Comparison of ENCODE assay signal across 9 cellular contexts in genomic region chr17:34420254-34420766, GRCh38. TPM values are rescaled to one million over a fixed set of nuclear protein-coding genes. Genes with fewer than 3 reads are reported as not detected.
DNase-seq lines count a peak whose midpoint lies in the region; ATAC-seq and TF ChIP-seq lines count a peak whose summit lies in the region.
"Had no signal": no experiment of that assay in that cellular context is flagged by ENCODE, and none has a peak within 500 bp of the region (broad histone marks: within the 10 kb centered on the region; RNA-seq: fewer than 3 reads in every experiment).

No MANE protein-coding gene starts in this region.

- peak; percentile 70 for TF ChIP-seq CTCF in A673 (conservative IDR thresholded peaks at IDR 0.05; ENCODE audit: low read depth, low read length)

- H4K91ac ChIP-seq in mesenchymal stem cell (ENCODE audit: low read length): no peak overlapping the region

- H3K4me2 ChIP-seq in mesenchymal stem cell (ENCODE audit: low read length, poor library complexity, severe bottlenecking): no peak overlapping the region

- H3K4me3 ChIP-seq in A673 (ENCODE audit: low read depth, low read length, poor library complexity, severe bottlenecking): no peak overlapping the region
- no peak overlapping the region for H3K4me3 ChIP-seq in mesenchymal stem cell (ENCODE audit: insufficient read depth in 1 of 2, low read depth in 1 of 2, low read length in 2 of 2)

- H3K4me1 ChIP-seq in A673 (ENCODE audit: insufficient read depth, low read length, poor library complexity, severe bottlenecking) (no peaks in the 10 kb centered on the region), mesenchymal stem cell (ENCODE audit: control insufficient read depth, insufficient read depth, low read depth, low read length) (peaks cover 1% of the 10 kb centered on the region)

- BruUV-seq in A673 (replicated peaks; lab: Mats Ljungman, UMichigan): no TSS peak

- DNase-seq in A673 (ENCODE audit: low spot score): peak; percentile 44
- DNase-seq in GM19240 (ENCODE audit: insufficient read length, low spot score): peak; percentile 76
- peak; percentile 45 to 61 for DNase-seq in NCI-H446 (lab: John Stamatoyannopoulos, UW)
- DNase-seq in activated CD4-positive, alpha-beta T cell treated with anti-CD3 and anti-CD28 coated beads, Interleukin-2, amount 50 U/mL, for 24 hours (ENCODE audit: low read depth in 1 of 2, low spot score in 1 of 2): peak; percentile 50 to 61
- peak; percentile 18 to 66 for DNase-seq in dermis microvascular lymphatic vessel endothelial cell (ENCODE audit: low read depth in 2 of 2)
- peak; percentile 67 for DNase-seq in mesenchymal stem cell
- peak; percentile 17 to 21 for DNase-seq in stimulated activated CD8-positive, alpha-beta memory T cell treated with anti-CD3 and anti-CD28 coated beads, Interleukin-15, amount 100 ng/mL, for 4 hours (ENCODE audit: low read depth in 2 of 2)

- H2BK5ac ChIP-seq in mesenchymal stem cell (ENCODE audit: low read depth, low read length, poor library complexity, severe bottlenecking): no peak overlapping the region

- intact Hi-C loops in A673 (cut with micrococcal nuclease; ENCODE audit: unreplicated experiment): loop anchor here (2.0 kb wide), 1 partner anchor 218 kb away; no protein-coding TSS in a partner anchor

- no peak overlapping the region for H3K14ac ChIP-seq in mesenchymal stem cell (ENCODE audit: low read length in 2 of 2)

- H3K23ac ChIP-seq in mesenchymal stem cell (ENCODE audit: low read length in 2 of 2): no peak overlapping the region

- 9% methylated on average over 6 of the region's 6 CpGs for WGBS in mesenchymal stem cell

- H2BK12ac ChIP-seq in mesenchymal stem cell (ENCODE audit: low read length in 2 of 2): no peak overlapping the region

- no peak overlapping the region for H2AFZ ChIP-seq in mesenchymal stem cell (ENCODE audit: low read depth, low read length)

- CTCF ChIA-PET in A673 (lab: Charles Lee): interaction anchor here (0.5 kb wide), 1 partner anchor 854 kb away, joined by 3 read pairs; no protein-coding TSS in a partner anchor

- H3K27me3 ChIP-seq in A673 (replicated peaks; ENCODE audit: insufficient read depth, low read depth, low read length, poor library complexity) (peaks cover 6% of the 10 kb centered on the region), mesenchymal stem cell (ENCODE audit: control insufficient read depth in 1 of 2, insufficient read depth in 1 of 2, low read length in 2 of 2) (peaks cover 38 to 81% of the 10 kb centered on the region in 2 experiments)

- no peak overlapping the region for H2BK15ac ChIP-seq in mesenchymal stem cell (ENCODE audit: low read depth, poor library complexity, severe bottlenecking)

- no peaks in the 10 kb centered on the region for H3K36me3 ChIP-seq in A673 (ENCODE audit: insufficient read depth, low read length, poor library complexity, severe bottlenecking)
- no peaks in the 10 kb centered on the region for H3K36me3 ChIP-seq in mesenchymal stem cell (ENCODE audit: control insufficient read depth in 1 of 2, insufficient read depth in 2 of 2, low read depth in 1 of 2, low read length in 2 of 2)

- H4K8ac ChIP-seq in mesenchymal stem cell (ENCODE audit: low read length): no peak overlapping the region

- no peak overlapping the region for H3K4ac ChIP-seq in mesenchymal stem cell (ENCODE audit: low read depth in 1 of 2, low read length in 2 of 2)

- POLR2A ChIA-PET in A673 (lab: Charles Lee; ENCODE audit: low non-redundant PET): no interaction called here

- no peaks in the 10 kb centered on the region for H3K9me3 ChIP-seq in A673 (ENCODE audit: low read depth, low read length, poor library complexity, severe bottlenecking)
- H3K9me3 ChIP-seq in mesenchymal stem cell (ENCODE audit: control insufficient read depth, low read length): no peaks in the 10 kb centered on the region

- no peak overlapping the region for H3K18ac ChIP-seq in mesenchymal stem cell (ENCODE audit: low read depth in 1 of 2, low read length in 2 of 2)

- H3K79me1 ChIP-seq in mesenchymal stem cell (replicated peaks; ENCODE audit: low read length, poor library complexity, severe bottlenecking): no peaks in the 10 kb centered on the region

- no peak overlapping the region for H3K27ac ChIP-seq in A673 (ENCODE audit: low read depth, low read length, poor library complexity, severe bottlenecking)
- H3K27ac ChIP-seq in mesenchymal stem cell (ENCODE audit: low read length, poor library complexity, severe bottlenecking): no peak overlapping the region

- H3K9ac ChIP-seq in mesenchymal stem cell (ENCODE audit: low read length): no peak overlapping the region

- H2BK120ac ChIP-seq in mesenchymal stem cell (ENCODE audit: low read depth, low read length): no peak overlapping the region

- ATAC-seq in HG02885 (IDR thresholded peaks at IDR 0.05; ENCODE audit: poor library complexity, unreplicated experiment): no peak

- H2AK5ac ChIP-seq in mesenchymal stem cell (ENCODE audit: low read length, severe bottlenecking): no peak overlapping the region

RNA-seq across cellular contexts. Expression of gene CCL1, which starts 57.3 kb away (rescaled TPM):
- total RNA-seq in A673 (2021): not detected in 2 replicates
- total RNA-seq in dermis microvascular lymphatic vessel endothelial cell: not detected in 2 replicates
- polyA plus RNA-seq in mesenchymal stem cell (2013, experiment 1 of 2): not detected
- not detected for polyA plus RNA-seq in mesenchymal stem cell (2013, experiment 2 of 2)
- total RNA-seq: urinary bladder had no signal
- polyA plus RNA-seq: urinary bladder had no signal

Comparison
In these comparisons a context has a peak if more than half of its experiments do, and no peak if none do; other contexts are left out.
1. DNase-seq: peak in every context shown above with its lines; median percentile 76 in GM19240; 67 in mesenchymal stem cell; 56 in activated CD4-positive, alpha-beta T cell treated with anti-CD3 and anti-CD28 coated beads, Interleukin-2, amount 50 U/mL, for 24 hours; 53 in NCI-H446; 44 in A673; 42 in dermis microvascular lymphatic vessel endothelial cell; 19 in stimulated activated CD8-positive, alpha-beta memory T cell treated with anti-CD3 and anti-CD28 coated beads, Interleukin-15, amount 100 ng/mL, for 4 hours.